In genomic region chr17:73003487-73003886, GRCh38 we compare ENCODE assay signal across 21 cellular contexts.
DNase-seq lines count a peak whose midpoint lies in the region; ATAC-seq, FAIRE-seq and TF ChIP-seq lines count a peak whose summit lies in the region.
"Had no signal": no experiment of that assay in that cellular context is flagged by ENCODE, and none has a peak within 500 bp of the region (broad histone marks: within the 10 kb centered on the region; RNA-seq: fewer than 3 reads in every experiment).

No MANE protein-coding gene starts in this region.

- H3K4me1 ChIP-seq in pancreas, result no peaks in the 10 kb centered on the region
- H3K4me1 ChIP-seq: right atrium auricular region, testis had no signal

- DNase-seq in HPDE6-E6E7 (ENCODE audit: extremely low spot score) (peak; percentile 44), RWPE1 (ENCODE audit: low spot score) (peak; percentile 26), epithelial cell of prostate (ENCODE audit: low read depth, low spot score) (peak; percentile 26), pancreas (peak in 2 of 6 donors; percentile 33 to 61), type B pancreatic cell (ENCODE audit: extremely low spot score, unreplicated experiment) (no peak), RPMI8226 (no peak), GOT3 (lab: John Stamatoyannopoulos, UW) (no peak)
- DNase-seq in activated naive CD4-positive, alpha-beta T cell treated with anti-CD3 and anti-CD28 coated beads for 36 hours, result no peak
- DNase-seq: activated CD4-positive, alpha-beta T cell treated with anti-CD3 and anti-CD28 coated beads, Interleukin-2, amount 50 U/mL, for 1 hour; activated effector memory CD4-positive, alpha-beta T cell treated with anti-CD3 and anti-CD28 coated beads, Interleukin-2, amount 50 U/mL, for 16 hours; CD8-positive, alpha-beta T cell; esophagus squamous epithelium; NCI-H2029 treated with DMSO at 0.1 percent for 48 hours; NK-92 treated with Interleukin-12 subunit alpha and Interleukin-12 subunit beta, amount 100 ng/mL, for 24 hours; nucleus accumbens; SW 1271; testis had no signal

- H3K36me3 Mint-ChIP-seq in type B pancreatic cell, result no peaks in the 10 kb centered on the region
- peaks cover 7% of the 10 kb centered on the region for H3K36me3 Mint-ChIP-seq in activated naive CD4-positive, alpha-beta T cell treated with anti-CD3 and anti-CD28 coated beads for 36 hours (ENCODE audit: low read depth)
- H3K36me3 Mint-ChIP-seq: stimulated activated effector memory CD8-positive, alpha-beta T cell treated with anti-CD3 and anti-CD28 coated beads, Interleukin-12 subunit alpha, Interleukin-12 subunit beta, amount 100 ng/mL, for 72 hours had no signal

- H3K4me3 Mint-ChIP-seq in type B pancreatic cell, result no peak overlapping the region
- H3K4me3 Mint-ChIP-seq in activated naive CD4-positive, alpha-beta T cell treated with anti-CD3 and anti-CD28 coated beads for 36 hours, result no peak overlapping the region
- H3K4me3 Mint-ChIP-seq: CD8-positive, alpha-beta T cell; stimulated activated effector memory CD8-positive, alpha-beta T cell treated with anti-CD3 and anti-CD28 coated beads, Interleukin-12 subunit alpha, Interleukin-12 subunit beta, amount 100 ng/mL, for 72 hours had no signal

- H3K36me3 ChIP-seq in pancreas, result no peaks in the 10 kb centered on the region
- H3K36me3 ChIP-seq: cardiac muscle cell, esophagus squamous epithelium, right atrium auricular region had no signal

- H3K9me3 ChIP-seq in pancreas, result no peaks in the 10 kb centered on the region
- H3K9me3 ChIP-seq: esophagus squamous epithelium, right atrium auricular region, testis had no signal

- H3K27ac ChIP-seq in RWPE1, result no peak overlapping the region
- H3K27ac ChIP-seq in epithelial cell of prostate, result no peak overlapping the region
- no peak overlapping the region for H3K27ac ChIP-seq in pancreas
- H3K27ac ChIP-seq: cardiac muscle cell, esophagus squamous epithelium, right atrium auricular region, testis had no signal

- H3K4me3 ChIP-seq in pancreas, result no peak overlapping the region
- H3K4me3 ChIP-seq: cardiac muscle cell, esophagus squamous epithelium, right atrium auricular region, testis had no signal

- POLR2A ChIA-PET in RWPE1 (lab: Yijun Ruan, JAX; ENCODE audit: low non-redundant PET), result no interaction called here

- 73 to 76% methylated on average over 6 of the region's 6 CpGs for WGBS in pancreas, 2 donors

- TF ChIP-seq CTCF in RWPE1 (conservative IDR thresholded peaks at IDR 0.05; ENCODE audit: low read depth) (no peak), pancreas (IDR thresholded peaks at IDR 0.05) (no peak), type B pancreatic cell (conservative IDR thresholded peaks at IDR 0.05) (no peak)

- ATAC-seq in pancreas, result peak; percentile 84 to 90 (median 86)
- ATAC-seq: CD8-positive, alpha-beta T cell; stimulated activated effector memory CD8-positive, alpha-beta T cell treated with anti-CD3 and anti-CD28 coated beads, Interleukin-12 subunit alpha, Interleukin-12 subunit beta, amount 100 ng/mL, for 72 hours had no signal

- no peaks in the 10 kb centered on the region for H3K9me3 Mint-ChIP-seq in type B pancreatic cell
- no peaks in the 10 kb centered on the region for H3K9me3 Mint-ChIP-seq in activated naive CD4-positive, alpha-beta T cell treated with anti-CD3 and anti-CD28 coated beads for 36 hours
- H3K9me3 Mint-ChIP-seq: CD8-positive, alpha-beta T cell; stimulated activated effector memory CD8-positive, alpha-beta T cell treated with anti-CD3 and anti-CD28 coated beads, Interleukin-12 subunit alpha, Interleukin-12 subunit beta, amount 100 ng/mL, for 72 hours had no signal

- no peaks in the 10 kb centered on the region for H3K27me3 ChIP-seq in pancreas
- H3K27me3 ChIP-seq: cardiac muscle cell, esophagus squamous epithelium, right atrium auricular region, testis had no signal

- intact Hi-C loops in pancreas (cut with DNase I), result loop anchor here in 1 of 3 donors (10.0 kb wide), 1 partner anchor 91 kb away; the partner anchor contains the start of gene SLC39A11
- intact Hi-C loops in activated naive CD4-positive, alpha-beta T cell treated with anti-CD3 and anti-CD28 coated beads for 36 hours (cut with micrococcal nuclease), result no loop called here

- no peak overlapping the region for H3K27ac Mint-ChIP-seq in type B pancreatic cell
- no peak overlapping the region for H3K27ac Mint-ChIP-seq in activated naive CD4-positive, alpha-beta T cell treated with anti-CD3 and anti-CD28 coated beads for 36 hours
- H3K27ac Mint-ChIP-seq: CD8-positive, alpha-beta T cell; IgD-negative memory B cell; stimulated activated effector memory CD8-positive, alpha-beta T cell treated with anti-CD3 and anti-CD28 coated beads, Interleukin-12 subunit alpha, Interleukin-12 subunit beta, amount 100 ng/mL, for 72 hours had no signal

- no peaks in the 10 kb centered on the region for H3K27me3 Mint-ChIP-seq in type B pancreatic cell
- no peaks in the 10 kb centered on the region for H3K27me3 Mint-ChIP-seq in activated naive CD4-positive, alpha-beta T cell treated with anti-CD3 and anti-CD28 coated beads for 36 hours (ENCODE audit: low read depth)
- H3K27me3 Mint-ChIP-seq: IgD-negative memory B cell had no signal

- no peak for FAIRE-seq in pancreas (lab: Jason Lieb, UNC)

- H3K4me1 Mint-ChIP-seq in type B pancreatic cell (ENCODE audit: unreplicated experiment), result peaks cover 9% of the 10 kb centered on the region
- no peaks in the 10 kb centered on the region for H3K4me1 Mint-ChIP-seq in activated naive CD4-positive, alpha-beta T cell treated with anti-CD3 and anti-CD28 coated beads for 36 hours (ENCODE audit: low read depth)
- H3K4me1 Mint-ChIP-seq: IgD-negative memory B cell had no signal

- CTCF ChIA-PET in RWPE1 (lab: Yijun Ruan, JAX), result interaction anchor here (0.7 kb wide), 1 partner anchor 475 kb away, joined by 5 read pairs; no protein-coding TSS in a partner anchor
- CTCF ChIA-PET in activated naive CD4-positive, alpha-beta T cell treated with anti-CD3 and anti-CD28 coated beads for 36 hours (lab: Charles Lee), result no interaction called here

Comparison
In these comparisons a context has a peak if more than half of its experiments do, and no peak if none do; other contexts are left out.
1. DNase-seq: peak in HPDE6-E6E7 (single experiment), RWPE1 (single experiment) and epithelial cell of prostate (single experiment); none in type B pancreatic cell (single experiment), RPMI8226 (single experiment), activated naive CD4-positive, alpha-beta T cell treated with anti-CD3 and anti-CD28 coated beads for 36 hours (single experiment) and GOT3 (single experiment).